ENCODE assay signal across 1 cellular context in genomic region chr2:201116115-201116958, GRCh38.
TF ChIP-seq lines count a peak whose summit lies in the region.

Gene CFLAR (plus strand): TSS chr2:201116164. CDS start chr2:201129866, 13,702 bp downstream.

TF ChIP-seq in K562, 482 proteins besides CTCF, POLR2A, EP300 and RAD21 (continued from another document and continues in another):
- TF ChIP-seq ZNF639 (CRISPR knock-in tag; conservative IDR thresholded peaks at IDR 0.05 in 1 of 2, IDR thresholded peaks at IDR 0.05 in 1 of 2) (peak in 1 of 2 experiments; percentile 23; a peak in 1 of 4 replicates), ZNF3 (CRISPR knock-in tag; IDR thresholded peaks at IDR 0.05) (no peak), E2F8 (IDR thresholded peaks at IDR 0.05; ENCODE audit: low read depth, partially characterized antibody) (peak; percentile 63), E2F5 (CRISPR knock-in tag; IDR thresholded peaks at IDR 0.05) (no peak), RUNX1 (IDR thresholded peaks at IDR 0.05; ENCODE audit: low read depth) (peak; percentile 57; the same call in 1 of the 2 replicates), SMAD3 (CRISPR knock-in tag; conservative IDR thresholded peaks at IDR 0.05) (no peak), OTX1 (CRISPR knock-in tag; IDR thresholded peaks at IDR 0.05) (no peak), ZBTB7A (IDR thresholded peaks at IDR 0.05; ENCODE audit: borderline replicate concordance, control insufficient read depth, low read depth, low read length) (peak; percentile 85), SMARCE1 (IDR thresholded peaks at IDR 0.05) (0 out of 2 replicates have a peak, but pooled peaks have one; percentile 27), KAT7 (CRISPR knock-in tag; IDR thresholded peaks at IDR 0.05; ENCODE audit: borderline replicate concordance) (0 out of 2 replicates have a peak, but pooled peaks have one; percentile 25), ESRRA (IDR thresholded peaks at IDR 0.05; ENCODE audit: borderline replicate concordance, low read depth) (peak; percentile 45; the same call in 1 of the 2 replicates), CLOCK (CRISPR knock-in tag; IDR thresholded peaks at IDR 0.05; ENCODE audit: borderline replicate concordance) (no peak), ELK1 (CRISPR knock-in tag; IDR thresholded peaks at IDR 0.05) (no peak), GATAD2B (IDR thresholded peaks at IDR 0.05; ENCODE audit: borderline replicate concordance) (peak; percentile 31; the same call in 1 of the 2 replicates), CTBP1 (IDR thresholded peaks at IDR 0.05; ENCODE audit: borderline replicate concordance) (peak; percentile 35; the same call in 1 of the 2 replicates), SIN3A (IDR thresholded peaks at IDR 0.05; ENCODE audit: borderline replicate concordance in 2 of 2, control insufficient read depth in 1 of 2, low read depth in 2 of 2, low read length in 2 of 2) (peak in 1 of 2 experiments; percentile 61; a peak in 1 of 4 replicates), ZNF134 (CRISPR knock-in tag; conservative IDR thresholded peaks at IDR 0.05) (no peak), RB1 (IDR thresholded peaks at IDR 0.05; ENCODE audit: low read depth) (peak; percentile 61), RNF2 (IDR thresholded peaks at IDR 0.05) (peak; percentile 90; the same call in 1 of the 2 replicates), CXXC5 (CRISPR knock-in tag; IDR thresholded peaks at IDR 0.05) (peak; percentile 67), MTA3 (IDR thresholded peaks at IDR 0.05; ENCODE audit: borderline replicate concordance) (no peak), POLR2B (IDR thresholded peaks at IDR 0.05; ENCODE audit: low read depth, partially characterized antibody) (peak; percentile 18), ILF3 (IDR thresholded peaks at IDR 0.05; ENCODE audit: borderline replicate concordance) (peak; percentile 40; the same call in 1 of the 2 replicates), ZNF518B (CRISPR knock-in tag; IDR thresholded peaks at IDR 0.05) (no peak), ZNF717 (CRISPR knock-in tag; IDR thresholded peaks at IDR 0.05) (0 out of 2 replicates have a peak, but pooled peaks have one; percentile 42), ZNF124 (CRISPR knock-in tag; IDR thresholded peaks at IDR 0.05) (no peak), MAFK (IDR thresholded peaks at IDR 0.05; ENCODE audit: low read length) (peak; percentile 12; the same call in 1 of the 2 replicates), ETV1 (tag; conservative IDR thresholded peaks at IDR 0.05; ENCODE audit: low read depth) (peak; percentile 90), CBFA2T2 (conservative IDR thresholded peaks at IDR 0.05) (0 out of 2 replicates have a peak, but pooled peaks have one; percentile 3), ATF7 (IDR thresholded peaks at IDR 0.05) (peak; percentile 21; the same call in 1 of the 2 replicates), JUND (IDR thresholded peaks at IDR 0.05; ENCODE audit: borderline replicate concordance, low read depth, low read length) (peak; percentile 49; the same call in 1 of the 2 replicates), JUND (tag; IDR thresholded peaks at IDR 0.05; ENCODE audit: borderline replicate concordance, low read depth, low read length) (no peak; the same call in 2 of the 3 replicates), CBFA2T3 (IDR thresholded peaks at IDR 0.05) (peak; percentile 30; the same call in 1 of the 2 replicates), ELF2 (CRISPR knock-in tag; IDR thresholded peaks at IDR 0.05) (peak; percentile 58; the same call in 1 of the 2 replicates), CAMTA2 (CRISPR knock-in tag; conservative IDR thresholded peaks at IDR 0.05) (0 out of 2 replicates have a peak, but pooled peaks have one; percentile 45), ZNF551 (CRISPR knock-in tag; IDR thresholded peaks at IDR 0.05) (no peak), ETV5 (CRISPR knock-in tag; IDR thresholded peaks at IDR 0.05; ENCODE audit: low read depth) (peak; percentile 99), GABPA (tag; conservative IDR thresholded peaks at IDR 0.05; ENCODE audit: low read depth) (peak; percentile 91), VEZF1 (CRISPR knock-in tag; IDR thresholded peaks at IDR 0.05) (peak; percentile 79), POLR2AphosphoS5 (IDR thresholded peaks at IDR 0.05; ENCODE audit: control insufficient read depth, insufficient read depth, low read depth, low read length) (peak; percentile 87; the same call in 1 of the 2 replicates), CEBPB (tag; IDR thresholded peaks at IDR 0.05) (no peak), SAFB2 (IDR thresholded peaks at IDR 0.05; ENCODE audit: borderline replicate concordance, low read depth, low read length, severe bottlenecking) (no peak), SPI1 (IDR thresholded peaks at IDR 0.05; ENCODE audit: borderline replicate concordance, low read depth, low read length) (no peak), ZNF592 (IDR thresholded peaks at IDR 0.05) (peak; percentile 42), NR2C2 (CRISPR knock-in tag; IDR thresholded peaks at IDR 0.05) (no peak), NR2C2 (tag; IDR thresholded peaks at IDR 0.05) (0 out of 2 replicates have a peak, but pooled peaks have one; percentile 7)
